1 cellular context compared by ENCODE assay signal in the genomic region with DNA sequence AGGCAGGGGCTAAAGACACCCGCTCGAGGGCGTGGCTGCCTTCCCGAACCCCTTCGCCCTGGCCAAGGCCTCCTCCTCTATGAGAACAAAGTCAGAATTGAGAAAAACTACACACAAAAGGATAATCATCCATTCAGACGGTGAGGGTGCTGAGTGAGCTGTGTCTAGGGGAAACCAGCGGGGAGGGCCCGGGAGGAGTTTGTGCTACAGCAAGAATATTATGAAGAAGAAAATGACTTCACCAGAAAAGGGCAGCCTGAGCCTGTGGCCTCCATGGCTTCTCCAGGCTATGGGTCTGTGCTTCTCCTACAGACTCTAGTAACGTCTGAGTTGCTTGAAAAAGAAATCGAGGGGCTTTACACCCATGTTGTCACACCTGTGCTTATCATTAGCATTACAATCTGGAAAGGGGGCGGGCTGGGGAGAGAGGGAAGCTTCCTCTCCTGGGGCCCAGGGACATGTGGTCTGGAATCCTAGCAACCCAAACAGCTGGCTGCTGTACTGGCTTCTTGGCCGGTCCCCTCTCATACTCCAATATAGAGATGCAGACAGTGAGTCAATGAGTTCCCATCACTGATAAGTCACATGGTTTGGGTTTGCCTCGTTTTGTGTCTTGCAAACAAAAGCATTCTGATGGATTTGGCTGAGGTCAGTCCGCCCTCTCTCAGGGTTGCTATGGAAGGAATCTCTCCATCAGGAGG.
TF ChIP-seq lines count a peak whose summit lies in the region.

No MANE protein-coding gene starts in this region.

TF ChIP-seq in H1, 55 proteins besides CTCF, POLR2A, EP300 and RAD21:
- TF ChIP-seq BACH1 (IDR thresholded peaks at IDR 0.05; ENCODE audit: low read length) (no peak), SP4 (IDR thresholded peaks at IDR 0.05; ENCODE audit: low read length) (no peak), KDM1A (IDR thresholded peaks at IDR 0.05; ENCODE audit: borderline replicate concordance, low read length) (no peak), SIN3A (conservative IDR thresholded peaks at IDR 0.05 in 1 of 2, IDR thresholded peaks at IDR 0.05 in 1 of 2; ENCODE audit: low read depth in 1 of 2, low read length in 2 of 2) (peak; percentile 32 to 55; a peak in 1 of 4 replicates), RBBP5 (IDR thresholded peaks at IDR 0.05; ENCODE audit: borderline replicate concordance, low read depth, low read length) (no peak), JUND (IDR thresholded peaks at IDR 0.05; ENCODE audit: low read length) (no peak), TBP (IDR thresholded peaks at IDR 0.05; ENCODE audit: low read depth, low read length) (no peak), ZNF274 (IDR thresholded peaks at IDR 0.05; ENCODE audit: borderline replicate concordance, extremely low read depth, low read length) (no peak), MAFK (IDR thresholded peaks at IDR 0.05; ENCODE audit: low read depth, low read length) (no peak), CHD1 (IDR thresholded peaks at IDR 0.05; ENCODE audit: low read depth, low read length) (no peak), KDM4A (IDR thresholded peaks at IDR 0.05; ENCODE audit: low read depth, low read length, severe bottlenecking) (no peak), EGR1 (IDR thresholded peaks at IDR 0.05; ENCODE audit: borderline replicate concordance, low read depth, low read length) (no peak), POU5F1 (IDR thresholded peaks at IDR 0.05; ENCODE audit: low read depth, low read length) (no peak), RNF2 (IDR thresholded peaks at IDR 0.05; ENCODE audit: borderline replicate concordance, low read depth, low read length, missing control alignments, poor library complexity, severe bottlenecking) (no peak), BRCA1 (IDR thresholded peaks at IDR 0.05; ENCODE audit: low read depth, low read length) (no peak), SUZ12 (IDR thresholded peaks at IDR 0.05; ENCODE audit: low read length) (no peak), TEAD4 (IDR thresholded peaks at IDR 0.05; ENCODE audit: low read depth, low read length) (no peak), TAF7 (optimal IDR thresholded peaks at IDR 0.05; ENCODE audit: borderline replicate concordance, low read depth, low read length) (no peak), TCF12 (IDR thresholded peaks at IDR 0.05; ENCODE audit: low read depth, low read length) (peak; percentile 71; the same call in 1 of the 2 replicates), CEBPB (IDR thresholded peaks at IDR 0.05; ENCODE audit: low read depth, low read length) (no peak), JUN (IDR thresholded peaks at IDR 0.05; ENCODE audit: low read depth, low read length) (no peak), SP1 (IDR thresholded peaks at IDR 0.05; ENCODE audit: low read depth, low read length) (no peak), HDAC6 (IDR thresholded peaks at IDR 0.05; ENCODE audit: low read depth, low read length) (no peak), ASH2L (IDR thresholded peaks at IDR 0.05; ENCODE audit: low read length) (peak; percentile 34), FOSL1 (IDR thresholded peaks at IDR 0.05; ENCODE audit: insufficient read depth, low read depth, low read length) (no peak), TAF1 (IDR thresholded peaks at IDR 0.05; ENCODE audit: low read depth, low read length) (0 out of 2 replicates have a peak, but pooled peaks have one; percentile 30), CREB1 (IDR thresholded peaks at IDR 0.05) (no peak), POLR2AphosphoS5 (IDR thresholded peaks at IDR 0.05; ENCODE audit: low read depth, low read length) (no peak), KDM5A (IDR thresholded peaks at IDR 0.05; ENCODE audit: low read length) (no peak), CHD2 (IDR thresholded peaks at IDR 0.05; ENCODE audit: low read length) (no peak), EZH2 (IDR thresholded peaks at IDR 0.05; ENCODE audit: low read depth, low read length, severe bottlenecking) (no peak)
- TF ChIP-seq, protein P1, sequence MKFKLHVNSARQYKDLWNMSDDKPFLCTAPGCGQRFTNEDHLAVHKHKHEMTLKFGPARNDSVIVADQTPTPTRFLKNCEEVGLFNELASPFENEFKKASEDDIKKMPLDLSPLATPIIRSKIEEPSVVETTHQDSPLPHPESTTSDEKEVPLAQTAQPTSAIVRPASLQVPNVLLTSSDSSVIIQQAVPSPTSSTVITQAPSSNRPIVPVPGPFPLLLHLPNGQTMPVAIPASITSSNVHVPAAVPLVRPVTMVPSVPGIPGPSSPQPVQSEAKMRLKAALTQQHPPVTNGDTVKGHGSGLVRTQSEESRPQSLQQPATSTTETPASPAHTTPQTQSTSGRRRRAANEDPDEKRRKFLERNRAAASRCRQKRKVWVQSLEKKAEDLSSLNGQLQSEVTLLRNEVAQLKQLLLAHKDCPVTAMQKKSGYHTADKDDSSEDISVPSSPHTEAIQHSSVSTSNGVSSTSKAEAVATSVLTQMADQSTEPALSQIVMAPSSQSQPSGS (IDR thresholded peaks at IDR 0.05; ENCODE audit: low read length), result no peak
- TF ChIP-seq, protein P2, sequence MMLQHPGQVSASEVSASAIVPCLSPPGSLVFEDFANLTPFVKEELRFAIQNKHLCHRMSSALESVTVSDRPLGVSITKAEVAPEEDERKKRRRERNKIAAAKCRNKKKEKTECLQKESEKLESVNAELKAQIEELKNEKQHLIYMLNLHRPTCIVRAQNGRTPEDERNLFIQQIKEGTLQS (IDR thresholded peaks at IDR 0.05; ENCODE audit: insufficient read depth, low read depth, low read length), result no peak
- TF ChIP-seq, protein P3, sequence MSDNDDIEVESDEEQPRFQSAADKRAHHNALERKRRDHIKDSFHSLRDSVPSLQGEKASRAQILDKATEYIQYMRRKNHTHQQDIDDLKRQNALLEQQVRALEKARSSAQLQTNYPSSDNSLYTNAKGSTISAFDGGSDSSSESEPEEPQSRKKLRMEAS (IDR thresholded peaks at IDR 0.05), result peak; percentile 71
- TF ChIP-seq, protein P4, sequence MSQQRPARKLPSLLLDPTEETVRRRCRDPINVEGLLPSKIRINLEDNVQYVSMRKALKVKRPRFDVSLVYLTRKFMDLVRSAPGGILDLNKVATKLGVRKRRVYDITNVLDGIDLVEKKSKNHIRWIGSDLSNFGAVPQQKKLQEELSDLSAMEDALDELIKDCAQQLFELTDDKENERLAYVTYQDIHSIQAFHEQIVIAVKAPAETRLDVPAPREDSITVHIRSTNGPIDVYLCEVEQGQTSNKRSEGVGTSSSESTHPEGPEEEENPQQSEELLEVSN (IDR thresholded peaks at IDR 0.05), result peak; percentile 64; the same call in 1 of the 2 replicates
TF ChIP-seq in H1: peak in this region for 6.
